26 cellular contexts compared by ENCODE assay signal in the genomic region with DNA sequence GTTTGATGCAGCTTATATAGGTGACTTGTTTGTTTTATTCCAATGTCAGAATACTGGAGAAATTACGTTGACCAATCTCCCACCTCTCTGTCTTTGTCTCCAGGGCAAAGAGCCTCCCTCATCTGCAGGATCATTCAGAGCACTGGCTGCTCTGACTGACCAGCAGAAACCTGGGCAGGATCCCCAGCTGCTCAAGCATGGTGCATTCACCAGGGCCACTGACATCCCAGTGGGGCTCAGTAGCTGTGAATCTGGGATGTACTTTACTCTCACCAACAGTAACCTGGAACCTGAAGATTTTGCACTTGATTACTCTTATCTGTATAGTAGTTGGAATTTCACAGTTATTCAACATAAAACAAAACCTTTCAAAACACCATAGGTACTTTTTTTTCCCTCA.
"Had no signal": no experiment of that assay in that cellular context is flagged by ENCODE, and none has a peak within 500 bp of the region (broad histone marks: within the 10 kb centered on the region; RNA-seq: fewer than 3 reads in every experiment).

No MANE protein-coding gene starts in this region.

- H3K36me3 Mint-ChIP-seq: naive B cell; naive thymus-derived CD8-positive, alpha-beta T cell had no signal

- ATAC-seq: esophagus mucosa; gastrocnemius medialis; heart right ventricle; left cardiac atrium; left lung; left ventricle myocardium superior; lower lobe of right lung; mucosa of descending colon; naive thymus-derived CD8-positive, alpha-beta T cell had no signal

- H3K27me3 ChIP-seq: gastrocnemius medialis had no signal

- H3K9me3 Mint-ChIP-seq: naive B cell; naive thymus-derived CD8-positive, alpha-beta T cell had no signal

- DNase-seq: dermis blood vessel endothelial cell; dorsolateral prefrontal cortex; effector CD4-positive, alpha-beta T cell; effector memory CD4-positive, alpha-beta T cell; erythroblast; esophagus squamous epithelium; foreskin fibroblast; foreskin melanocyte; gastrocnemius medialis; heart right ventricle; hippocampal formation; left cardiac atrium; left ventricle myocardium superior; lower lobe of right lung; mesenchymal stem cell; mucosa of descending colon; naive B cell; naive thymus-derived CD8-positive, alpha-beta T cell had no signal

- H3K36me3 ChIP-seq: esophagus squamous epithelium, gastrocnemius medialis, heart right ventricle, left lung, lower lobe of right lung had no signal

- H3K4me3 ChIP-seq: coronary artery, dorsolateral prefrontal cortex, esophagus squamous epithelium, gastrocnemius medialis, heart right ventricle, left lung, lower lobe of right lung, mucosa of descending colon had no signal

- H3K4me1 Mint-ChIP-seq: naive thymus-derived CD8-positive, alpha-beta T cell had no signal

- H3K27ac ChIP-seq: coronary artery, dorsolateral prefrontal cortex, epithelial cell of prostate, esophagus squamous epithelium, gastrocnemius medialis, heart right ventricle, left lung, lower lobe of right lung had no signal

- H3K4me3 Mint-ChIP-seq: naive B cell; naive thymus-derived CD8-positive, alpha-beta T cell had no signal

- H3K9me3 ChIP-seq: esophagus squamous epithelium, gastrocnemius medialis, heart right ventricle, left lung, lower lobe of right lung, mucosa of descending colon had no signal

- FAIRE-seq: colon, endometrium, islet of Langerhans, keratinocyte had no signal

- H3K4me1 ChIP-seq: esophagus squamous epithelium, gastrocnemius medialis, heart right ventricle, left lung, lower lobe of right lung had no signal

- H3K27ac Mint-ChIP-seq: naive B cell; naive thymus-derived CD8-positive, alpha-beta T cell had no signal
